ENCODE assay signal across 19 cellular contexts in genomic region chr18:48459016-48459415, GRCh38. TPM values are rescaled to one million over a fixed set of nuclear protein-coding genes. Genes with fewer than 3 reads are reported as not detected.
DNase-seq lines count a peak whose midpoint lies in the region; ATAC-seq, FAIRE-seq and TF ChIP-seq lines count a peak whose summit lies in the region.
"Had no signal": no experiment of that assay in that cellular context is flagged by ENCODE, and none has a peak within 500 bp of the region (broad histone marks: within the 10 kb centered on the region; RNA-seq: fewer than 3 reads in every experiment).

No MANE protein-coding gene starts in this region.

- FAIRE-seq in astrocyte (lab: Jason Lieb, UNC) = peak; percentile 56
- FAIRE-seq: GM12878 had no signal

- CTCF ChIA-PET in activated naive CD4-positive, alpha-beta T cell treated with anti-CD3 and anti-CD28 coated beads for 36 hours (lab: Charles Lee) = interaction anchor here (0.6 to 1.8 kb wide), 3 partner anchors 12 to 610 kb away, joined by 4 to 11 read pairs (median 6); no protein-coding TSS in a partner anchor

- H3K27me3 Mint-ChIP-seq in astrocyte (ENCODE audit: low read depth, unreplicated experiment) = peaks cover 63% of the 10 kb centered on the region
- H3K27me3 Mint-ChIP-seq in activated naive CD4-positive, alpha-beta T cell treated with anti-CD3 and anti-CD28 coated beads for 36 hours (ENCODE audit: low read depth) = peaks cover 42% of the 10 kb centered on the region

- DNase-seq in NCI-H2029 (lab: John Stamatoyannopoulos, UW) (peak; percentile 9), NCI-H2029 treated with DMSO at 0.1 percent for 48 hours (lab: John Stamatoyannopoulos, UW) (no peak), H7 (peak; percentile 1), astrocyte (ENCODE audit: low read depth) (no peak), medulla oblongata (ENCODE audit: extremely low spot score) (peak; percentile 48), aorta (no peak)
- DNase-seq in activated naive CD4-positive, alpha-beta T cell treated with anti-CD3 and anti-CD28 coated beads for 36 hours = no peak
- DNase-seq: 8988T; CD8-positive, alpha-beta memory T cell; GDM1; MM.1S; NCI-H187 treated with DMSO at 0.1 percent for 48 hours; NCI-H510A treated with DMSO at 0.1 percent for 48 hours; SHP77; SK-N-SH had no signal

- H3K4me1 ChIP-seq in astrocyte (ENCODE audit: insufficient read depth, low read length) (peaks cover 16% of the 10 kb centered on the region), aorta (ENCODE audit: control insufficient read depth in 1 of 2, insufficient read depth in 2 of 2, low read length in 2 of 2) (no peaks in the 10 kb centered on the region)

- H2AFZ ChIP-seq in astrocyte (ENCODE audit: low read depth, low read length) = no peak overlapping the region
- H2AFZ ChIP-seq: GM23338 had no signal

- H3K27ac Mint-ChIP-seq in astrocyte (ENCODE audit: unreplicated experiment) = no peak overlapping the region
- H3K27ac Mint-ChIP-seq in activated naive CD4-positive, alpha-beta T cell treated with anti-CD3 and anti-CD28 coated beads for 36 hours = no peak overlapping the region
- H3K27ac Mint-ChIP-seq: CD8-positive, alpha-beta memory T cell; GM23338 had no signal

- H3K27ac ChIP-seq in astrocyte (ENCODE audit: low read depth, low read length) (no peak overlapping the region), aorta (ENCODE audit: low read depth in 1 of 2, low read length in 2 of 2) (no peak overlapping the region)

- H3K36me3 ChIP-seq in H7 (replicated peaks; ENCODE audit: control insufficient read depth, insufficient read depth, low read length) = no peaks in the 10 kb centered on the region
- H3K36me3 ChIP-seq in astrocyte (ENCODE audit: insufficient read depth, low read length) = no peaks in the 10 kb centered on the region
- H3K36me3 ChIP-seq in aorta (ENCODE audit: control insufficient read depth in 1 of 2, insufficient read depth in 2 of 2, low read length in 1 of 2) = no peaks in the 10 kb centered on the region

- no peak for TF ChIP-seq CTCF in astrocyte (IDR thresholded peaks at IDR 0.05; ENCODE audit: insufficient read depth, low read depth, low read length)

- peaks cover 4% of the 10 kb centered on the region for H4K20me1 ChIP-seq in astrocyte (ENCODE audit: insufficient read depth, low read length)

- intact Hi-C loops in aorta (cut with DNase I) = no loop called here
- intact Hi-C loops in activated naive CD4-positive, alpha-beta T cell treated with anti-CD3 and anti-CD28 coated beads for 36 hours (cut with micrococcal nuclease) = no loop called here

- H3K36me3 Mint-ChIP-seq in astrocyte (ENCODE audit: low read depth, unreplicated experiment) = peaks cover 2% of the 10 kb centered on the region
- H3K36me3 Mint-ChIP-seq in activated naive CD4-positive, alpha-beta T cell treated with anti-CD3 and anti-CD28 coated beads for 36 hours (ENCODE audit: low read depth) = no peaks in the 10 kb centered on the region
- H3K36me3 Mint-ChIP-seq: CD8-positive, alpha-beta memory T cell had no signal

- H3K9me3 ChIP-seq in astrocyte (ENCODE audit: insufficient read depth, low read depth, low read length) (no peaks in the 10 kb centered on the region), aorta (ENCODE audit: control insufficient read depth, low read length) (no peaks in the 10 kb centered on the region)
- H3K9me3 ChIP-seq: SK-N-SH had no signal

- no peak for ATAC-seq in aorta (ENCODE audit: low FRiP score)
- no peak for ATAC-seq in HG03097 (IDR thresholded peaks at IDR 0.05; ENCODE audit: low FRiP score, unreplicated experiment)
- ATAC-seq: GM12878, GM23338 had no signal

- H3K9me3 Mint-ChIP-seq in astrocyte (ENCODE audit: unreplicated experiment) = no peaks in the 10 kb centered on the region
- H3K9me3 Mint-ChIP-seq in activated naive CD4-positive, alpha-beta T cell treated with anti-CD3 and anti-CD28 coated beads for 36 hours = no peaks in the 10 kb centered on the region
- H3K9me3 Mint-ChIP-seq: CD8-positive, alpha-beta memory T cell; GM23338 had no signal

- H3K4me3 Mint-ChIP-seq in astrocyte (ENCODE audit: unreplicated experiment) = no peak overlapping the region
- no peak overlapping the region for H3K4me3 Mint-ChIP-seq in activated naive CD4-positive, alpha-beta T cell treated with anti-CD3 and anti-CD28 coated beads for 36 hours
- H3K4me3 Mint-ChIP-seq: CD8-positive, alpha-beta memory T cell; GM23338 had no signal

- no peak overlapping the region for H3K4me3 ChIP-seq in H7 (ENCODE audit: insufficient read depth, low read depth, low read length)
- H3K4me3 ChIP-seq in astrocyte (ENCODE audit: insufficient read depth, low read depth, low read length) = no peak overlapping the region
- H3K4me3 ChIP-seq in aorta (ENCODE audit: low read length in 2 of 2) = no peak overlapping the region
- H3K4me3 ChIP-seq: GM12878, GM23338 had no signal

- no peak overlapping the region for H3K4me2 ChIP-seq in astrocyte (ENCODE audit: low read length)
- H3K4me2 ChIP-seq: GM23338, SK-N-SH had no signal

- no peaks in the 10 kb centered on the region for H3K79me2 ChIP-seq in astrocyte (ENCODE audit: insufficient read depth, low read length)

- H3K4me1 Mint-ChIP-seq in astrocyte (ENCODE audit: low read depth, unreplicated experiment) = peaks cover 17% of the 10 kb centered on the region
- H3K4me1 Mint-ChIP-seq in activated naive CD4-positive, alpha-beta T cell treated with anti-CD3 and anti-CD28 coated beads for 36 hours (ENCODE audit: low read depth) = peaks cover 26% of the 10 kb centered on the region
- H3K4me1 Mint-ChIP-seq: GM23338 had no signal

- no peak overlapping the region for H3K9ac ChIP-seq in astrocyte (ENCODE audit: low read length)
- H3K9ac ChIP-seq: SK-N-SH had no signal

- H3K27me3 ChIP-seq in H7 (ENCODE audit: control insufficient read depth, insufficient read depth, low read length) = no peaks in the 10 kb centered on the region
- H3K27me3 ChIP-seq in astrocyte (ENCODE audit: insufficient read depth, low read length) = peaks cover 33% of the 10 kb centered on the region
- H3K27me3 ChIP-seq in aorta (ENCODE audit: control insufficient read depth in 1 of 2, insufficient read depth in 2 of 2, low read length in 1 of 2) = no peaks in the 10 kb centered on the region

RNA-seq across cellular contexts. Expression of gene ZBTB7C, which starts 49.8 kb away (rescaled TPM):
- total RNA-seq in H7 (2014; rRNA removed; shearing (Covaris generic)) = 0.15 and 0.38 TPM in 2 replicates
- 1.0 and 1.4 TPM in 2 replicates for total RNA-seq in astrocyte
- 10 to 100 TPM; 18.2 to 22.4 TPM for total RNA-seq in aorta
- polyA plus RNA-seq in aorta = 1 to 10 TPM in 1 of 2 donors, under 1 TPM in 1; 0.69 to 1.9 TPM
- total RNA-seq in activated naive CD4-positive, alpha-beta T cell treated with anti-CD3 and anti-CD28 coated beads for 36 hours = not detected
- polyA plus RNA-seq: BJ; CD8-positive, alpha-beta memory T cell had no signal

Comparison
In these comparisons a context has a peak if more than half of its experiments do, and no peak if none do; other contexts are left out.
1. DNase-seq: peak in NCI-H2029 (single experiment), H7 (single experiment) and medulla oblongata (single experiment); none in NCI-H2029 treated with DMSO at 0.1 percent for 48 hours (single experiment), astrocyte (single experiment), aorta (0 of 2) and activated naive CD4-positive, alpha-beta T cell treated with anti-CD3 and anti-CD28 coated beads for 36 hours (single experiment).